In the genomic region with DNA sequence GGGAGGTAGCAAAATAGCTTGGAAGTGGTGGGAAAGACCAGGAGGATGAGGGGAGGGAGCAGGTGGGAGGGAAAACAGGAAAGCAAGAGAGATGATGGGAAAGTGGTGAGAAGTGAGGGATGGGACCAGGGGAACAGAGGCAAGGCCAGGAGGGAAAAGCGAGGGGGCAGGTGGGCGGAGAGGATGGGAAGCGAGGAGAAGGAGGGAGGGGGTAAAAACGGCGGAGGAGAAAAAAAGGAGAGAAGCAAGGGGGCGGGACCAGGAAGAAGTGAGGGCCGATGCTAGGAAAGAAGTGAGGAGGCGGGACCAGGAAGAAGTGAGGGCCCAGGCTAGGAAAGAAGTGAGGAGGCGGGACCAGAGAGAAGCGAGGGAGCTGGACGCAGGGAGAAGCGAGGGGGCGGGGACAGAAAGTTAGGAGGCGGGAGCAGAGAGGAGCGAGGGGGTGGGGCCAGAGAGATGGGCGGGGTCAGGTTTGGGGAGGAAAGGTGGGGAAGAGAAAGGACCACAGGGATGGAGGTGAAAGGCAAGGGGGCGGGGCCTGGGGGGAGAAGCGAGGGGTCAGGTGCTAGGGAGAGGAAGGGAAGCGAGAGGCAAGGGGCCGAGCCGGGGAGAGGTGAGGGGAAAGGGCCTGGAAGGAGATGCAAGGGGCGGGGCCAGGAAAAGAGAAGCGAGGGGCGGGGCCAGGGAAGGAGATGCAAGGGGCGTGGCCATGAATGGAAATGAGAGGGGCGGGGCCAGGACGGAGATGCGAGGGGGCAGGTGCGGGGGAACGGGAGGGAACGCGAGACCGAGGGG, we compare ENCODE assay signal across 8 cellular contexts. TPM values are rescaled to one million over a fixed set of nuclear protein-coding genes. Genes with fewer than 3 reads are reported as not detected.
DNase-seq lines count a peak whose midpoint lies in the region; ATAC-seq and TF ChIP-seq lines count a peak whose summit lies in the region.

No MANE protein-coding gene starts in this region.

- peaks cover 16% of the 10 kb centered on the region for H3K36me3 Mint-ChIP-seq in activated T-helper 17 cell treated with anti-CD3 and anti-CD28 coated beads, Interleukin-2, amount 50 U/mL, for 72 hours (ENCODE audit: low read depth)
- peaks cover 0 to 11% (median 0%) of the 10 kb centered on the region in 5 donors for H3K36me3 Mint-ChIP-seq in naive thymus-derived CD4-positive, alpha-beta T cell

- peak; percentile 65 for ATAC-seq in activated T-helper 17 cell treated with anti-CD3 and anti-CD28 coated beads, Interleukin-2, amount 50 U/mL, for 72 hours (replicated peaks)
- ATAC-seq in naive thymus-derived CD4-positive, alpha-beta T cell, result peak; percentile 85
- ATAC-seq in HG02678 (IDR thresholded peaks at IDR 0.05; ENCODE audit: unreplicated experiment), result no peak

- DNase-seq in GM06990 (ENCODE audit: extremely low read depth, insufficient read length), result peak; percentile 83
- peak; percentile 10 for DNase-seq in KG1 (lab: John Stamatoyannopoulos, UW)
- peak; percentile 95 for DNase-seq in RKO (ENCODE audit: low spot score)
- DNase-seq in fibroblast of pulmonary artery (ENCODE audit: low read depth), result peak; percentile 96
- peak; percentile 75 to 88 (median 83) for DNase-seq in naive thymus-derived CD4-positive, alpha-beta T cell
- peak; percentile 59 to 85 for DNase-seq in stimulated activated CD8-positive, alpha-beta memory T cell treated with anti-CD3 and anti-CD28 coated beads, Interleukin-7, amount 100 ng/mL, for 48 hours (ENCODE audit: extremely low read depth in 1 of 2, low read depth in 1 of 2)

- CTCF ChIA-PET in naive thymus-derived CD4-positive, alpha-beta T cell (lab: Charles Lee), result no interaction called here

- no peaks in the 10 kb centered on the region for H3K36me3 ChIP-seq in GM06990 (ENCODE audit: control insufficient read depth, insufficient read depth, low read length)
- peaks cover 0 to 3% (median 0%) of the 10 kb centered on the region in 3 experiments for H3K36me3 ChIP-seq in naive thymus-derived CD4-positive, alpha-beta T cell (ENCODE audit: control insufficient read depth in 2 of 3, insufficient read depth in 3 of 3, low read length in 3 of 3)

- peak overlapping the region; percentile 78 for H3K4me3 ChIP-seq in GM06990 (replicated peaks; ENCODE audit: low read depth, low read length)
- peak overlapping the region; percentile 73 for H3K4me3 ChIP-seq in fibroblast of pulmonary artery (replicated peaks; ENCODE audit: low read depth, low read length)
- peak overlapping the region; percentile 59 for H3K4me3 ChIP-seq in naive thymus-derived CD4-positive, alpha-beta T cell (ENCODE audit: low read length)

- peak overlapping the region; percentile 97 for H3K4me3 Mint-ChIP-seq in activated T-helper 17 cell treated with anti-CD3 and anti-CD28 coated beads, Interleukin-2, amount 50 U/mL, for 72 hours
- H3K4me3 Mint-ChIP-seq in naive thymus-derived CD4-positive, alpha-beta T cell, result peak overlapping the region; percentile 82 to 99 (median 92)

- peaks cover 5 to 14% of the 10 kb centered on the region in 2 donors for H3K4me1 ChIP-seq in naive thymus-derived CD4-positive, alpha-beta T cell (ENCODE audit: control insufficient read depth in 2 of 2, insufficient read depth in 2 of 2, low read length in 2 of 2)

- TF ChIP-seq CTCF in GM06990 (IDR thresholded peaks at IDR 0.05; ENCODE audit: insufficient read depth, low read length, poor library complexity, severe bottlenecking) (no peak), fibroblast of pulmonary artery (IDR thresholded peaks at IDR 0.05; ENCODE audit: low read length, missing control alignments) (no peak)

- no peaks in the 10 kb centered on the region for H3K27me3 ChIP-seq in GM06990 (replicated peaks; ENCODE audit: control insufficient read depth, insufficient read depth, low read length)
- no peaks in the 10 kb centered on the region for H3K27me3 ChIP-seq in naive thymus-derived CD4-positive, alpha-beta T cell (ENCODE audit: control insufficient read depth in 2 of 2, insufficient read depth in 2 of 2, low read length in 2 of 2)

- intact Hi-C loops in naive thymus-derived CD4-positive, alpha-beta T cell (cut with micrococcal nuclease), result loop anchor here (1.0 to 10.0 kb wide), 18 partner anchors 30 to 872 kb away; partner anchors contain the start of genes ARPC1A (in 2 of the 2), BRI3 (in 2 of the 2), TRRAP (in 2 of the 2) and ZKSCAN5 (in 2 of the 2)

- POLR2A ChIA-PET in naive thymus-derived CD4-positive, alpha-beta T cell (lab: Charles Lee), result interaction anchor here (1.0 kb wide), 1 partner anchor 183 kb away, joined by 4 read pairs; no protein-coding TSS in a partner anchor

- H3K9me3 ChIP-seq in naive thymus-derived CD4-positive, alpha-beta T cell (ENCODE audit: control insufficient read depth in 2 of 3, low read length in 3 of 3), result no peaks in the 10 kb centered on the region

- peaks cover 3% of the 10 kb centered on the region for H3K27me3 Mint-ChIP-seq in activated T-helper 17 cell treated with anti-CD3 and anti-CD28 coated beads, Interleukin-2, amount 50 U/mL, for 72 hours
- H3K27me3 Mint-ChIP-seq in naive thymus-derived CD4-positive, alpha-beta T cell, result peaks cover 0 to 5% (median 5%) of the 10 kb centered on the region in 5 donors

- H3K27ac Mint-ChIP-seq in activated T-helper 17 cell treated with anti-CD3 and anti-CD28 coated beads, Interleukin-2, amount 50 U/mL, for 72 hours, result peak overlapping the region; percentile 96
- H3K27ac Mint-ChIP-seq in naive thymus-derived CD4-positive, alpha-beta T cell, result peak overlapping the region; percentile 82 to 98 (median 94)

- H3K4me1 Mint-ChIP-seq in activated T-helper 17 cell treated with anti-CD3 and anti-CD28 coated beads, Interleukin-2, amount 50 U/mL, for 72 hours, result peaks cover 35% of the 10 kb centered on the region
- peaks cover 36 to 60% (median 46%) of the 10 kb centered on the region in 7 donors for H3K4me1 Mint-ChIP-seq in naive thymus-derived CD4-positive, alpha-beta T cell

- peak overlapping the region; percentile 90 for H3K27ac ChIP-seq in naive thymus-derived CD4-positive, alpha-beta T cell (ENCODE audit: low read depth, low read length)

- no peaks in the 10 kb centered on the region for H3K9me3 Mint-ChIP-seq in activated T-helper 17 cell treated with anti-CD3 and anti-CD28 coated beads, Interleukin-2, amount 50 U/mL, for 72 hours
- peaks cover 0 to 2% (median 0%) of the 10 kb centered on the region in 11 donors for H3K9me3 Mint-ChIP-seq in naive thymus-derived CD4-positive, alpha-beta T cell

RNA-seq across cellular contexts. Expression of gene SMURF1, which starts 1.0 kb away (rescaled TPM):
- 10 to 100 TPM; 23.0 to 26.0 TPM for total RNA-seq in activated T-helper 17 cell treated with anti-CD3 and anti-CD28 coated beads, Interleukin-2, amount 50 U/mL, for 72 hours
- total RNA-seq in naive thymus-derived CD4-positive, alpha-beta T cell, result 10 to 100 TPM; 14.6 to 26.4 (median 20.8) TPM
- 1 to 10 TPM; 1.3 to 2.4 TPM for polyA plus RNA-seq in naive thymus-derived CD4-positive, alpha-beta T cell

Comparison
In these comparisons a context has a peak if more than half of its experiments do, and no peak if none do; other contexts are left out.
1. DNase-seq: peak in every context shown above with its lines; median percentile 96 in fibroblast of pulmonary artery; 95 in RKO; 83 in GM06990; 83 in naive thymus-derived CD4-positive, alpha-beta T cell; 72 in stimulated activated CD8-positive, alpha-beta memory T cell treated with anti-CD3 and anti-CD28 coated beads, Interleukin-7, amount 100 ng/mL, for 48 hours; 10 in KG1.